Comparison of ENCODE assay signal across 19 cellular contexts in genomic region chr1:12294076-12294475, GRCh38.
"Had no signal": no experiment of that assay in that cellular context is flagged by ENCODE, and none has a peak within 500 bp of the region (broad histone marks: within the 10 kb centered on the region; RNA-seq: fewer than 3 reads in every experiment).

No MANE protein-coding gene starts in this region.

- DNase-seq: activated CD4-positive, alpha-beta T cell treated with anti-CD3 and anti-CD28 coated beads, Interleukin-2, amount 50 U/mL, for 48 hours; activated naive CD4-positive, alpha-beta T cell treated with Interleukin-2 at 50 U/mL for 16 hours; activated naive CD8-positive, alpha-beta T cell treated with anti-CD3 and anti-CD28 coated beads, Interleukin-2, amount 50 U/mL, for 24 hours; activated T-cell treated with anti-CD3 and anti-CD28 coated beads, Interleukin-2, amount 50 U/mL, for 48 hours; dermis blood vessel endothelial cell; erythroblast; heart left ventricle; left lung; mesenchymal stem cell; occipital lobe; sigmoid colon; stimulated activated CD4-positive, alpha-beta T cell treated with anti-CD3 and anti-CD28 coated beads, Interleukin-2, amount 100 ng/mL, for 48 hours; stimulated activated CD8-positive, alpha-beta memory T cell treated with anti-CD3 and anti-CD28 coated beads, Interleukin-4, amount 100 ng/mL, for 48 hours; stimulated activated naive CD8-positive, alpha-beta T cell treated with anti-CD3 and anti-CD28 coated beads, Interleukin-15, Interleukin-2, amounts not matched to agents 100 U/mL and 50 U/mL, for 24 hours; T-helper 17 cell had no signal

- H3K4me1 ChIP-seq: left lung, sigmoid colon, suprapubic skin had no signal

- H3K27me3 ChIP-seq: heart left ventricle, left lung, sigmoid colon, suprapubic skin had no signal

- FAIRE-seq: frontal cortex, keratinocyte, TTC549 had no signal

- H3K4me3 ChIP-seq: heart left ventricle, left lung, sigmoid colon, suprapubic skin had no signal

- H3K9me3 ChIP-seq: heart left ventricle, left lung, sigmoid colon, suprapubic skin had no signal

- ATAC-seq: activated naive CD8-positive, alpha-beta T cell treated with anti-CD3 and anti-CD28 coated beads, Interleukin-2, amount 50 U/mL, for 24 hours; heart left ventricle; left lung; stimulated activated naive CD8-positive, alpha-beta T cell treated with anti-CD3 and anti-CD28 coated beads, Interleukin-15, Interleukin-2, amounts not matched to agents 100 U/mL and 50 U/mL, for 24 hours; T-helper 17 cell had no signal

- H3K27ac ChIP-seq: heart left ventricle, left lung, sigmoid colon, suprapubic skin had no signal
